12 cellular contexts compared by ENCODE assay signal in the genomic region with DNA sequence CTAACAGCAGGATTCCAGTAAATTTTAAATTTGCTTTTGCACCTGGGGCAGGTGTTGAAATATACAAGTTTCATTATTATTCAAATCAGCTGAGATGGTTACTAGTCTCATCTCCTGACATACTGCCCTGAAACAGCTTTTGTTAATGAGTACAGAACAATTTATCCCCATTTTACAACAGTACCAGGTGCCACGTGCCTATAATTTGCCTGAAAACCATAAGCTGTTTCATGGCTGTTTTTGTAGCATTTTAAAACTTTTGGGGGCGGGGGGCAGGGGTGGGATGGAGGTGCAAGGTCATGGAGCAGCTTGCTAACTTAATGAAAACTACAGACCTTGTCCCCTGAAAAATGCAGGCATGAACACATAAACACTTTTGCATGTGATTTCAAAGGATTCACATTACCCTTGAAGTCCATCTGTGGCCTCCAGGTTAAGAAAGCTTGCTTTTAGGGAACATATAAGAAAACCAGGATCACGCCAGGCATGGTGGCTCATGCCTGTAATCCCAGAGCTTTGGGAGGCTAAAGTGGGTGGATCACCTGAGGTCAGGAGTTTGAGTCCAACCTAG. TPM values are rescaled to one million over a fixed set of nuclear protein-coding genes. Genes with fewer than 3 reads are reported as not detected.
DNase-seq lines count a peak whose midpoint lies in the region; ATAC-seq and TF ChIP-seq lines count a peak whose summit lies in the region.
"Had no signal": no experiment of that assay in that cellular context is flagged by ENCODE, and none has a peak within 500 bp of the region (broad histone marks: within the 10 kb centered on the region; RNA-seq: fewer than 3 reads in every experiment).

No MANE protein-coding gene starts in this region.

- DNase-seq in activated T-cell treated with anti-CD3 and anti-CD28 coated beads, Interleukin-2, amount 50 U/mL, for 4 hours = no peak
- DNase-seq in activated T-cell treated with anti-CD3 and anti-CD28 coated beads for 4 hours (no peak), tibial nerve (ENCODE audit: low spot score in 2 of 2) (no peak), H9 (no peak), PC-3 (no peak)
- DNase-seq in stimulated activated naive B cell treated with anti-CD40 and anti-IgM and Interleukin-4, amounts not matched to agents 10 μg/mL and 1 μg/mL and 100 μg/mL, for 72 hours = no peak
- DNase-seq: NCI-H446 treated with DMSO at 0.1 percent for 48 hours had no signal

- H3K4me2 ChIP-seq in H9 (ENCODE audit: insufficient read depth, insufficient read length, low read length) = no peak overlapping the region
- H3K4me2 ChIP-seq in PC-3 (ENCODE audit: low read length) = no peak overlapping the region

- H3K9me3 ChIP-seq in tibial nerve = no peaks in the 10 kb centered on the region
- no peaks in the 10 kb centered on the region for H3K9me3 ChIP-seq in H9 (ENCODE audit: control insufficient read depth, low read depth, low read length)
- H3K9me3 ChIP-seq in PC-3 (ENCODE audit: low read length) = no peaks in the 10 kb centered on the region
- H3K9me3 ChIP-seq: esophagus muscularis mucosa had no signal

- H3K4me1 Mint-ChIP-seq in activated T-cell treated with anti-CD3 and anti-CD28 coated beads, Interleukin-2, amount 50 U/mL, for 4 hours (ENCODE audit: low read depth) = peaks cover 53% of the 10 kb centered on the region
- peaks cover 15 to 25% of the 10 kb centered on the region in 2 donors for H3K4me1 Mint-ChIP-seq in stimulated activated naive B cell treated with anti-CD40 and anti-IgM and Interleukin-4, amounts not matched to agents 10 μg/mL and 1 μg/mL and 100 μg/mL, for 72 hours
- peaks cover 12 to 27% of the 10 kb centered on the region in 2 experiments for H3K4me1 Mint-ChIP-seq in H9

- H4K91ac ChIP-seq in H9 (ENCODE audit: insufficient read length, low read depth, low read length) = no peak overlapping the region

- H3K56ac ChIP-seq in H9 (ENCODE audit: insufficient read length, low read depth, low read length) = no peak overlapping the region

- H3K4me3 ChIP-seq in tibial nerve = no peak overlapping the region
- H3K4me3 ChIP-seq in PC-3 (ENCODE audit: low read length) = no peak overlapping the region
- H3K4me3 ChIP-seq: esophagus muscularis mucosa, lung had no signal

- POLR2A ChIA-PET in PC-3 (lab: Charles Lee; ENCODE audit: unreplicated experiment) = no interaction called here

- H4K8ac ChIP-seq in H9 (replicated peaks; ENCODE audit: insufficient read length, low read depth, low read length) = no peak overlapping the region

- no peaks in the 10 kb centered on the region for H3F3A ChIP-seq in PC-3 (ENCODE audit: low read length, unreplicated experiment)

- H3K27me3 Mint-ChIP-seq in activated T-cell treated with anti-CD3 and anti-CD28 coated beads, Interleukin-2, amount 50 U/mL, for 4 hours (ENCODE audit: low read depth) = no peaks in the 10 kb centered on the region
- H3K27me3 Mint-ChIP-seq in stimulated activated naive B cell treated with anti-CD40 and anti-IgM and Interleukin-4, amounts not matched to agents 10 μg/mL and 1 μg/mL and 100 μg/mL, for 72 hours = no peaks in the 10 kb centered on the region
- H3K27me3 Mint-ChIP-seq in H9 (ENCODE audit: low read depth) = peaks cover 25% of the 10 kb centered on the region

- no peak overlapping the region for H3K4ac ChIP-seq in H9 (ENCODE audit: low read depth, low read length)

- peaks cover 3% of the 10 kb centered on the region for H3K36me3 Mint-ChIP-seq in activated T-cell treated with anti-CD3 and anti-CD28 coated beads, Interleukin-2, amount 50 U/mL, for 4 hours (ENCODE audit: insufficient read depth)
- H3K36me3 Mint-ChIP-seq in stimulated activated naive B cell treated with anti-CD40 and anti-IgM and Interleukin-4, amounts not matched to agents 10 μg/mL and 1 μg/mL and 100 μg/mL, for 72 hours = no peaks in the 10 kb centered on the region
- no peaks in the 10 kb centered on the region; a peak in 1 of 7 replicates for H3K36me3 Mint-ChIP-seq in H9 (ENCODE audit: insufficient read depth in 1 of 3, low read depth in 3 of 3)

- H3K27me3 ChIP-seq in tibial nerve = no peaks in the 10 kb centered on the region
- no peaks in the 10 kb centered on the region for H3K27me3 ChIP-seq in H9 (ENCODE audit: insufficient read depth, low read length)
- peaks cover 4% of the 10 kb centered on the region; the same call in 1 of the 2 replicates for H3K27me3 ChIP-seq in PC-3 (ENCODE audit: low read length)
- H3K27me3 ChIP-seq: esophagus muscularis mucosa had no signal

- H3K27ac ChIP-seq in tibial nerve = no peak overlapping the region
- H3K27ac ChIP-seq in H9 (ENCODE audit: insufficient read length, low read depth, low read length) = no peak overlapping the region
- no peak overlapping the region for H3K27ac ChIP-seq in PC-3 (ENCODE audit: low read length)
- H3K27ac ChIP-seq: esophagus muscularis mucosa had no signal

- H4K5ac ChIP-seq in H9 (ENCODE audit: insufficient read length, low read depth, low read length) = no peak overlapping the region

- no peak for TF ChIP-seq EP300 in tibial nerve (IDR thresholded peaks at IDR 0.05)

- 51 to 63% methylated on average over 3 of the region's 3 CpGs for WGBS in tibial nerve, 2 donors
- no CpG with 5 or more reads among the region's 3 CpGs for WGBS in H9 (ENCODE audit: extremely low coverage, insufficient read length, low lambda C conversion rate)

- H3K23me2 ChIP-seq in H9 (ENCODE audit: insufficient read length, low read depth, low read length, poor library complexity, severe bottlenecking) = no peaks in the 10 kb centered on the region

- no peak overlapping the region for H2BK120ac ChIP-seq in H9 (ENCODE audit: low read depth, low read length, poor library complexity, severe bottlenecking)

- CTCF ChIA-PET in PC-3 (lab: Charles Lee) = no interaction called here

- ATAC-seq in activated T-cell treated with anti-CD3 and anti-CD28 coated beads, Interleukin-2, amount 50 U/mL, for 4 hours = peak; percentile 39 to 41
- ATAC-seq in HG02642 (IDR thresholded peaks at IDR 0.05; ENCODE audit: poor library complexity, unreplicated experiment) (peak; percentile 59), HG03520 (IDR thresholded peaks at IDR 0.05; ENCODE audit: unreplicated experiment) (peak; percentile 33), PC-3 (no peak)
- ATAC-seq in stimulated activated naive B cell treated with anti-CD40 and anti-IgM and Interleukin-4, amounts not matched to agents 10 μg/mL and 1 μg/mL and 100 μg/mL, for 72 hours (replicated peaks) = peak; percentile 43 to 51
- ATAC-seq: sciatic nerve had no signal

- H3K4me1 ChIP-seq in tibial nerve = no peaks in the 10 kb centered on the region
- no peaks in the 10 kb centered on the region; the same call in 1 of the 2 replicates for H3K4me1 ChIP-seq in H9 (ENCODE audit: insufficient read depth, low read length)
- no peaks in the 10 kb centered on the region for H3K4me1 ChIP-seq in PC-3 (ENCODE audit: insufficient read depth, low read length)
- H3K4me1 ChIP-seq: esophagus muscularis mucosa had no signal

- no peak overlapping the region for H2BK5ac ChIP-seq in H9 (ENCODE audit: insufficient read length, low read length)

- no peak for TF ChIP-seq POLR2A in tibial nerve (IDR thresholded peaks at IDR 0.05)

- no peak overlapping the region for H2BK20ac ChIP-seq in H9 (ENCODE audit: low read depth, low read length, poor library complexity, severe bottlenecking)

- H3K23ac ChIP-seq in H9 (ENCODE audit: insufficient read length, low read depth, low read length) = no peak overlapping the region

- H3K18ac ChIP-seq in H9 (ENCODE audit: insufficient read length, low read depth, low read length) = no peak overlapping the region

- peaks cover 3% of the 10 kb centered on the region for H3K9me3 Mint-ChIP-seq in activated T-cell treated with anti-CD3 and anti-CD28 coated beads, Interleukin-2, amount 50 U/mL, for 4 hours
- no peaks in the 10 kb centered on the region for H3K9me3 Mint-ChIP-seq in stimulated activated naive B cell treated with anti-CD40 and anti-IgM and Interleukin-4, amounts not matched to agents 10 μg/mL and 1 μg/mL and 100 μg/mL, for 72 hours
- H3K9me3 Mint-ChIP-seq in H9 = no peaks in the 10 kb centered on the region

- no peak overlapping the region for H2BK12ac ChIP-seq in H9 (ENCODE audit: insufficient read length, low read depth, low read length)

- H2AFZ ChIP-seq in H9 (ENCODE audit: low read length) (no peak overlapping the region), PC-3 (ENCODE audit: low read length) (no peak overlapping the region)

- H4K20me1 ChIP-seq in H9 (ENCODE audit: control insufficient read depth, insufficient read depth, insufficient read length) = no peaks in the 10 kb centered on the region
- H4K20me1 ChIP-seq in PC-3 (ENCODE audit: low read length) = no peaks in the 10 kb centered on the region

- H3T11ph ChIP-seq in H9 (ENCODE audit: low read length) = no peak overlapping the region

- no TSS peak for BruUV-seq in PC-3 (replicated peaks; lab: Mats Ljungman, UMichigan)

- H3K9ac ChIP-seq in H9 (ENCODE audit: extremely low read depth, insufficient read length, low read length) = no peak overlapping the region
- no peak overlapping the region for H3K9ac ChIP-seq in PC-3 (ENCODE audit: low read length)

- no peaks in the 10 kb centered on the region for H3K9me2 ChIP-seq in PC-3 (replicated peaks; ENCODE audit: low read length)

- no peaks in the 10 kb centered on the region for H3K79me2 ChIP-seq in H9 (ENCODE audit: insufficient read depth, low read length)
- no peaks in the 10 kb centered on the region for H3K79me2 ChIP-seq in PC-3 (ENCODE audit: low read length)

- H3K14ac ChIP-seq in H9 (ENCODE audit: insufficient read depth, low read length) = no peak overlapping the region

- no peaks in the 10 kb centered on the region for H3K36me3 ChIP-seq in tibial nerve
- no peaks in the 10 kb centered on the region for H3K36me3 ChIP-seq in PC-3 (ENCODE audit: low read depth, low read length)
- H3K36me3 ChIP-seq: esophagus muscularis mucosa had no signal

- H3K4me3 Mint-ChIP-seq in activated T-cell treated with anti-CD3 and anti-CD28 coated beads, Interleukin-2, amount 50 U/mL, for 4 hours = no peak overlapping the region
- no peak overlapping the region for H3K4me3 Mint-ChIP-seq in stimulated activated naive B cell treated with anti-CD40 and anti-IgM and Interleukin-4, amounts not matched to agents 10 μg/mL and 1 μg/mL and 100 μg/mL, for 72 hours
- no peak overlapping the region for H3K4me3 Mint-ChIP-seq in H9

- H2AK5ac ChIP-seq in H9 (ENCODE audit: insufficient read length, low read length) = no peak overlapping the region

- no peak for TF ChIP-seq CTCF in tibial nerve (IDR thresholded peaks at IDR 0.05)
- TF ChIP-seq CTCF in H9 (conservative IDR thresholded peaks at IDR 0.05) = no peak
- no peak for TF ChIP-seq CTCF in PC-3 (conservative IDR thresholded peaks at IDR 0.05; ENCODE audit: low read depth, low read length)

- no peak overlapping the region for H3K27ac Mint-ChIP-seq in stimulated activated naive B cell treated with anti-CD40 and anti-IgM and Interleukin-4, amounts not matched to agents 10 μg/mL and 1 μg/mL and 100 μg/mL, for 72 hours
- no peak overlapping the region for H3K27ac Mint-ChIP-seq in H9

- intact Hi-C loops in PC-3 (cut with micrococcal nuclease) = no loop called here

- H3K79me1 ChIP-seq in H9 (ENCODE audit: insufficient read depth, low read depth, low read length, poor library complexity, severe bottlenecking) = no peaks in the 10 kb centered on the region

- no peak overlapping the region for H2BK15ac ChIP-seq in H9 (ENCODE audit: low read depth, low read length)

RNA-seq across cellular contexts. Expression of a gene that starts 42.1 kb away (rescaled TPM):
- total RNA-seq in activated T-cell treated with anti-CD3 and anti-CD28 coated beads, Interleukin-2, amount 50 U/mL, for 4 hours = 1 to 10 TPM in 2 of 3 donors, under 1 TPM in 1; 0.52 to 1.4 (median 1.2) TPM
- total RNA-seq in tibial nerve (not detected), H9 (2021) (not detected in 2 replicates), PC-3 (2014; rRNA removed) (not detected in 2 replicates)
- total RNA-seq: sciatic nerve had no signal
